ENCODE assay signal across 8 cellular contexts in genomic region chr10:110007171-110007700, GRCh38. TPM values are rescaled to one million over a fixed set of nuclear protein-coding genes. Genes with fewer than 3 reads are reported as not detected.
DNase-seq lines count a peak whose midpoint lies in the region; ATAC-seq and TF ChIP-seq lines count a peak whose summit lies in the region.

No MANE protein-coding gene starts in this region.

- TF ChIP-seq CTCF in CD8-positive, alpha-beta T cell (IDR thresholded peaks at IDR 0.05) = no peak

- H3K36me3 Mint-ChIP-seq in CD8-positive, alpha-beta T cell = peaks cover 10% of the 10 kb centered on the region
- no peaks in the 10 kb centered on the region for H3K36me3 Mint-ChIP-seq in activated CD4-positive, alpha-beta memory T cell treated with anti-CD3 and anti-CD28 coated beads for 36 hours

- no peaks in the 10 kb centered on the region for H3K36me3 ChIP-seq in CD8-positive, alpha-beta T cell (ENCODE audit: insufficient read depth, low read length)

- no peak overlapping the region for H3K4me3 Mint-ChIP-seq in CD8-positive, alpha-beta T cell
- no peak overlapping the region for H3K4me3 Mint-ChIP-seq in activated CD4-positive, alpha-beta memory T cell treated with anti-CD3 and anti-CD28 coated beads for 36 hours

- no peak overlapping the region for H3K27ac Mint-ChIP-seq in CD8-positive, alpha-beta T cell
- peak overlapping the region; percentile 64 for H3K27ac Mint-ChIP-seq in activated CD4-positive, alpha-beta memory T cell treated with anti-CD3 and anti-CD28 coated beads for 36 hours

- H3K4me1 Mint-ChIP-seq in CD8-positive, alpha-beta T cell (ENCODE audit: low read depth) = peaks cover 35% of the 10 kb centered on the region
- peaks cover 34% of the 10 kb centered on the region for H3K4me1 Mint-ChIP-seq in activated CD4-positive, alpha-beta memory T cell treated with anti-CD3 and anti-CD28 coated beads for 36 hours (ENCODE audit: low read depth)

- peak; percentile 2 for ATAC-seq in CD8-positive, alpha-beta T cell
- ATAC-seq in GM19455 (IDR thresholded peaks at IDR 0.05; ENCODE audit: unreplicated experiment) (peak; percentile 35), HG03469 (IDR thresholded peaks at IDR 0.05; ENCODE audit: unreplicated experiment) (peak; percentile 18), left cardiac atrium (peak; percentile 29 to 67)

- no peaks in the 10 kb centered on the region for H3K27me3 Mint-ChIP-seq in CD8-positive, alpha-beta T cell (ENCODE audit: low read depth)
- H3K27me3 Mint-ChIP-seq in activated CD4-positive, alpha-beta memory T cell treated with anti-CD3 and anti-CD28 coated beads for 36 hours = no peaks in the 10 kb centered on the region

- POLR2A ChIA-PET in CD8-positive, alpha-beta T cell (lab: Charles Lee) = interaction anchor here (0.8 to 1.5 kb wide), 4 partner anchors 10 to 71 kb away, joined by 3 to 4 read pairs (median 3); no protein-coding TSS in a partner anchor
- POLR2A ChIA-PET in activated CD4-positive, alpha-beta memory T cell treated with anti-CD3 and anti-CD28 coated beads for 36 hours (lab: Charles Lee) = interaction anchor here (0.9 to 1.5 kb wide), 3 partner anchors 37 to 61 kb away, joined by 3 read pairs; no protein-coding TSS in a partner anchor

- no peaks in the 10 kb centered on the region for H3K27me3 ChIP-seq in CD8-positive, alpha-beta T cell (ENCODE audit: insufficient read depth, low read length)

- H3K9me3 ChIP-seq in CD8-positive, alpha-beta T cell (ENCODE audit: low read length) = no peaks in the 10 kb centered on the region

- H3K4me1 ChIP-seq in CD8-positive, alpha-beta T cell (ENCODE audit: insufficient read depth, low read length) = peaks cover 27% of the 10 kb centered on the region

- intact Hi-C loops in CD8-positive, alpha-beta T cell (cut with DNase I, micrococcal nuclease) = loop anchor here (1.0 to 5.0 kb wide), 14 partner anchors 28 to 910 kb away; partner anchors contain the start of genes BBIP1 (in 1 of the 2), SHOC2 (in 1 of the 2), SMC3 (in 1 of the 2) and SMNDC1 (in 1 of the 2)
- intact Hi-C loops in activated CD4-positive, alpha-beta memory T cell treated with anti-CD3 and anti-CD28 coated beads for 36 hours (cut with micrococcal nuclease) = loop anchor here (5.0 kb wide), 2 partner anchors 220 to 350 kb away; no protein-coding TSS in a partner anchor
- intact Hi-C loops in left cardiac atrium (cut with DNase I) = loop anchor here (5.0 to 10.0 kb wide), 3 partner anchors 70 to 120 kb away; no protein-coding TSS in a partner anchor

- DNase-seq in CD8-positive, alpha-beta T cell = no peak
- DNase-seq in activated CD4-positive, alpha-beta memory T cell treated with anti-CD3 and anti-CD28 coated beads for 36 hours = peak; percentile 76
- DNase-seq in left cardiac atrium (no peak), NCI-H2107 (lab: John Stamatoyannopoulos, UW) (no peak), A172 (ENCODE audit: low spot score) (no peak)

- no peaks in the 10 kb centered on the region for H3K9me3 Mint-ChIP-seq in CD8-positive, alpha-beta T cell
- H3K9me3 Mint-ChIP-seq in activated CD4-positive, alpha-beta memory T cell treated with anti-CD3 and anti-CD28 coated beads for 36 hours = no peaks in the 10 kb centered on the region

- peak overlapping the region; percentile 41 for H3K27ac ChIP-seq in CD8-positive, alpha-beta T cell (ENCODE audit: low read depth, low read length)
- peak overlapping the region; percentile 55 to 96 (median 91) for H3K27ac ChIP-seq in skin epidermis

- CTCF ChIA-PET in CD8-positive, alpha-beta T cell (lab: Charles Lee) = interaction anchor here (0.6 to 1.5 kb wide), 4 partner anchors 73 to 540 kb away, joined by 3 to 5 read pairs (median 3); no protein-coding TSS in a partner anchor
- CTCF ChIA-PET in activated CD4-positive, alpha-beta memory T cell treated with anti-CD3 and anti-CD28 coated beads for 36 hours (lab: Charles Lee) = interaction anchor here (0.8 to 1.2 kb wide), 5 partner anchors 8 to 123 kb away, joined by 3 to 5 read pairs (median 4); no protein-coding TSS in a partner anchor

- peak overlapping the region; percentile 85 for H3K4me3 ChIP-seq in CD8-positive, alpha-beta T cell (ENCODE audit: low read depth, low read length)
- H3K4me3 ChIP-seq in skin epidermis = peak overlapping the region; percentile 60 to 98 (median 90)

RNA-seq across cellular contexts. Expression of gene ADD3, which starts 0.5 kb away (rescaled TPM):
- 100 to 1,000 TPM; 135 to 148 TPM for total RNA-seq in CD8-positive, alpha-beta T cell
- total RNA-seq in activated CD4-positive, alpha-beta memory T cell treated with anti-CD3 and anti-CD28 coated beads for 36 hours = 10 to 100 TPM; 92.3 to 93.3 TPM
- total RNA-seq in left cardiac atrium = 100 to 1,000 TPM in 1 of 2 donors, 10 to 100 TPM in 1; 75.2 to 125 TPM
- total RNA-seq in A172 (2014; rRNA removed; shearing (Covaris generic)) = 44.9 and 63.3 TPM in 2 replicates
